8 cellular contexts compared by ENCODE assay signal in genomic region chrX:107718156-107718621, GRCh38. TPM values are rescaled to one million over a fixed set of nuclear protein-coding genes. Genes with fewer than 3 reads are reported as not detected.
DNase-seq lines count a peak whose midpoint lies in the region; ATAC-seq, FAIRE-seq and TF ChIP-seq lines count a peak whose summit lies in the region.

No MANE protein-coding gene starts in this region.

- peaks cover 0 to 7% (median 0%) of the 10 kb centered on the region in 4 donors for H3K27me3 ChIP-seq in pancreas

- H3K4me3 ChIP-seq in Jurkat, Clone E6-1 (ENCODE audit: low read length): no peak overlapping the region
- H3K4me3 ChIP-seq in pancreas: no peak overlapping the region

- no peaks in the 10 kb centered on the region for H3K27me3 Mint-ChIP-seq in activated naive CD4-positive, alpha-beta T cell treated with anti-CD3 and anti-CD28 coated beads for 36 hours (ENCODE audit: low read depth)

- peaks cover 0 to 16% (median 3%) of the 10 kb centered on the region in 3 donors for H3K4me1 ChIP-seq in pancreas

- intact Hi-C loops in activated naive CD4-positive, alpha-beta T cell treated with anti-CD3 and anti-CD28 coated beads for 36 hours (cut with micrococcal nuclease): loop anchor here (1.0 to 2.0 kb wide), 4 partner anchors 109 to 373 kb away; partner anchors contain the start of genes ATG4A and PSMD10
- intact Hi-C loops in pancreas (cut with DNase I): no loop called here

- peak overlapping the region in 2 of 4 donors; percentile 80 to 82 for H3K27ac ChIP-seq in pancreas

- peak overlapping the region; percentile 63 for H3K4me3 Mint-ChIP-seq in activated naive CD4-positive, alpha-beta T cell treated with anti-CD3 and anti-CD28 coated beads for 36 hours

- TF ChIP-seq CTCF in pancreas (IDR thresholded peaks at IDR 0.05): peak; percentile 73 to 87 (median 74)

- peak; percentile 63 for DNase-seq in DMS114 treated with DMSO at 0.1 percent for 48 hours (lab: John Stamatoyannopoulos, UW; ENCODE audit: unreplicated experiment)
- DNase-seq in Jurkat, Clone E6-1 (ENCODE audit: low read depth, low spot score): peak; percentile 55
- DNase-seq in RPMI7951 (ENCODE audit: low read depth): peak; percentile 54
- peak; percentile 83 for DNase-seq in activated naive CD4-positive, alpha-beta T cell treated with anti-CD3 and anti-CD28 coated beads for 36 hours
- peak; percentile 75 for DNase-seq in glomerular visceral epithelial cell (ENCODE audit: extremely low spot score)
- peak; percentile 65 to 90 (median 78) for DNase-seq in pancreas
- DNase-seq in urothelium cell line (ENCODE audit: low spot score): peak; percentile 36

- H3K27ac Mint-ChIP-seq in activated naive CD4-positive, alpha-beta T cell treated with anti-CD3 and anti-CD28 coated beads for 36 hours: peak overlapping the region; percentile 77

- peaks cover 0 to 11% (median 3%) of the 10 kb centered on the region in 3 donors for H3K36me3 ChIP-seq in pancreas

- H3K36me3 Mint-ChIP-seq in activated naive CD4-positive, alpha-beta T cell treated with anti-CD3 and anti-CD28 coated beads for 36 hours (ENCODE audit: low read depth): peaks cover 13% of the 10 kb centered on the region

- H3K4me1 Mint-ChIP-seq in activated naive CD4-positive, alpha-beta T cell treated with anti-CD3 and anti-CD28 coated beads for 36 hours (ENCODE audit: low read depth): peaks cover 28% of the 10 kb centered on the region

- WGBS in pancreas, 2 donors: 7 to 9% methylated on average over 3 of the region's 3 CpGs

- no peaks in the 10 kb centered on the region for H3K9me3 Mint-ChIP-seq in activated naive CD4-positive, alpha-beta T cell treated with anti-CD3 and anti-CD28 coated beads for 36 hours

- no peaks in the 10 kb centered on the region for H3K9me3 ChIP-seq in pancreas

- FAIRE-seq in pancreas (lab: Jason Lieb, UNC) (peak; percentile 99), urothelium cell line (lab: Jason Lieb, UNC) (no peak)

- CTCF ChIA-PET in activated naive CD4-positive, alpha-beta T cell treated with anti-CD3 and anti-CD28 coated beads for 36 hours (lab: Charles Lee): interaction anchor here (1.0 to 9.5 kb wide), 9 partner anchors 11 to 89 kb away, joined by 3 to 171 read pairs (median 5); partner anchors contain the start of genes NCBP2L, PRPS1 and TSC22D3

- ATAC-seq in pancreas: peak; percentile 71 to 84 (median 82)
- no peak for ATAC-seq in HG02970 (IDR thresholded peaks at IDR 0.05; ENCODE audit: low FRiP score, unreplicated experiment)

RNA-seq across cellular contexts. Expression of gene TSC22D3, which starts 57.4 kb away (rescaled TPM):
- polyA plus RNA-seq in Jurkat, Clone E6-1 (2012; ENCODE audit: insufficient read depth, insufficient read length): 0.64 TPM
- total RNA-seq in RPMI7951 (2014; rRNA removed; shearing (Covaris generic)): 22.1 and 24.8 TPM in 2 replicates
- total RNA-seq in activated naive CD4-positive, alpha-beta T cell treated with anti-CD3 and anti-CD28 coated beads for 36 hours: 10 to 100 TPM; 28.0 to 29.2 TPM
- 10 to 100 TPM; 12.8 to 86.6 (median 47.3) TPM for total RNA-seq in pancreas
- polyA plus RNA-seq in pancreas: 10 to 100 TPM; 38.8 to 61.5 TPM

RNA-seq across cellular contexts. Expression of gene NCBP2L, which starts 59.3 kb away (rescaled TPM):
- polyA plus RNA-seq in Jurkat, Clone E6-1 (2012; ENCODE audit: insufficient read depth, insufficient read length): not detected
- not detected in 2 replicates for total RNA-seq in RPMI7951 (2014; rRNA removed; shearing (Covaris generic))
- not detected for total RNA-seq in activated naive CD4-positive, alpha-beta T cell treated with anti-CD3 and anti-CD28 coated beads for 36 hours
- total RNA-seq in pancreas: under 1 TPM in 3 of 6 donors, not detected in 3; 0.19 to 0.38 (median 0.20) TPM
- polyA plus RNA-seq in pancreas: under 1 TPM; 0.11 to 0.28 TPM
